In genomic region chr17:10198509-10199249, GRCh38 we compare ENCODE assay signal across 8 cellular contexts. TPM values are rescaled to one million over a fixed set of nuclear protein-coding genes. Genes with fewer than 3 reads are reported as not detected.
DNase-seq lines count a peak whose midpoint lies in the region; ATAC-seq lines count a peak whose summit lies in the region.

GAS7 (minus strand) TSS chr17:10198606.

- ATAC-seq in GM18520 (IDR thresholded peaks at IDR 0.05; ENCODE audit: unreplicated experiment), result peak; percentile 57

- H3K9ac ChIP-seq in HUES64 (ENCODE audit: low read depth, low read length), result peak within 1 kb of the TSS; percentile 47

- no peak within 1 kb of the TSS for H3K27ac ChIP-seq in HUES64 (ENCODE audit: low read depth, low read length)

- H3K4me3 ChIP-seq in HUES64 (ENCODE audit: low read length), result peak within 1 kb of the TSS; percentile 72

- DNase-seq in activated gamma-delta T cell treated with Interleukin-2 at 50 U/mL for 16 hours (peak; percentile 78), cardiac septum (ENCODE audit: low spot score) (peak; percentile 81), posterior cingulate gyrus (peak; percentile 36 to 93 (median 60)), cerebellar nuclear complex (lab: John Stamatoyannopoulos, UW) (no peak), NCI-H2171 (lab: John Stamatoyannopoulos, UW) (no peak), ACHN (no peak)

- intact Hi-C loops in cardiac septum (cut with DNase I) (loop anchor here (5.0 kb wide), 1 partner anchor 91 kb away; no protein-coding TSS in a partner anchor), posterior cingulate gyrus (cut with DNase I) (no loop called here)

- peaks cover 55% of the 10 kb centered on the region for H3K27me3 ChIP-seq in HUES64 (ENCODE audit: insufficient read depth, low read length)

- in situ Hi-C loops in ACHN (cut with HindIII; ENCODE audit: low pct_ligation_motif_present, low pct_unique_long_range_greater_than_20kb, low sequenced_read_pairs), result no loop called here

- peaks cover 7% of the 10 kb centered on the region for H3K9me3 ChIP-seq in HUES64 (ENCODE audit: insufficient read depth, low read depth, low read length)

- H3K4me1 ChIP-seq in HUES64 (ENCODE audit: insufficient read depth, low read length), result 0 out of 2 replicates have a peak, but pooled peaks cover 3% of the 10 kb centered on the region

- under 1% methylated on average over 86 of the region's 86 CpGs for WGBS in HUES64

- no peaks in the 10 kb centered on the region for H3K36me3 ChIP-seq in HUES64 (ENCODE audit: insufficient read depth, low read length)

RNA-seq across cellular contexts. Expression of gene GAS7, which starts in this region (rescaled TPM):
- polyA plus RNA-seq in HUES64 (2013, experiment 1 of 2), result 4.2 TPM
- 4.0 TPM for polyA plus RNA-seq in HUES64 (2013, experiment 2 of 2)
- 75.9 TPM for total RNA-seq in cardiac septum

Comparison
In these comparisons a context has a peak if more than half of its experiments do, and no peak if none do; other contexts are left out.
1. DNase-seq: peak in activated gamma-delta T cell treated with Interleukin-2 at 50 U/mL for 16 hours (single experiment), cardiac septum (single experiment) and posterior cingulate gyrus (10 of 10); none in cerebellar nuclear complex (0 of 2), NCI-H2171 (single experiment) and ACHN (single experiment).